Comparison of ENCODE assay signal across 1 cellular context in the genomic region with DNA sequence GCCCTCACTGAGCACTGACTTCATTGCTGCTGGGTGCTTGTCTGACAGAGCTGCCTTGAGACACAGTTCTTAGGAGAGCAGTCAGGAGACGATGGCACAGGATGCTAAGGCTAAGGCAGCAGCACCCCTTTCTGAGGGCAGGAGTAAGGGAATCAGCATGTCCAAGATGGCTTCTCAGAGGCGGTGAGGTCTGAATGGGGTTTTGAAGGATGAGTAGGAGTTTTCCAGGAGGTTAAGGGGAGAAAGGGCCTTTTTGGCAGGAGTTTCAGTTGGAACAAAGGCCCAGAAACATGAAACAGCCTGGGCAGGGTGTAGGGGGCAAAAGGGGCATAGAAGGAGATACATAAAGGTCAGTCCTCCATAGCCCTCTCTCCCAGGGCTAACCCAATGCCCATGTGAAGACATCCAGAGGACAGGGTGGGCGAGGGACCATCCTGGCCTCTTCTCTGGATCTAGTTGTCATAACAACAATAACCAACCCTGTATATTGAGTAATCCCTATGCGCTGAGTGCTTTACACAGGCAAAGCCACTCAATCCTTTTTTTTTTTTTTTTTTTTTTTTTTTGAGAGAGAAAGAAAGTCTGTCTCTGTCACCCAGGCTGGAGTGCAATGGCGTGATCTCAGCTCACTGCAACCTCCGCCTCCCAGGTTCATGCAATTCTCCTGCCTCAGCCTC.
TF ChIP-seq lines count a peak whose summit lies in the region.

No MANE protein-coding gene starts in this region.

TF ChIP-seq in IMR-90, 13 proteins besides CTCF, POLR2A, EP300 and RAD21:
- TF ChIP-seq MXI1 (IDR thresholded peaks at IDR 0.05; ENCODE audit: borderline replicate concordance, low read depth, low read length): no peak
- TF ChIP-seq CEBPB (IDR thresholded peaks at IDR 0.05; ENCODE audit: low read depth, low read length): peak; percentile 29; the same call in 1 of the 2 replicates
- TF ChIP-seq FOS (IDR thresholded peaks at IDR 0.05; ENCODE audit: low read depth, low read length): no peak
